ENCODE assay signal across 27 cellular contexts in genomic region chr7:9102846-9103245, GRCh38.
"Had no signal": no experiment of that assay in that cellular context is flagged by ENCODE, and none has a peak within 500 bp of the region (broad histone marks: within the 10 kb centered on the region; RNA-seq: fewer than 3 reads in every experiment).

No MANE protein-coding gene starts in this region.

- DNase-seq: activated B cell treated with CpG ODN at 0.5 μM for 24 hours; activated CD4-positive, alpha-beta T cell treated with anti-CD3 and anti-CD28 coated beads for 48 hours; activated CD4-positive, alpha-beta T cell treated with anti-CD3 and anti-CD28 coated beads, Interleukin-2, amount 50 U/mL, for 1 hour; activated CD4-positive, alpha-beta T cell treated with anti-CD3 and anti-CD28 coated beads, Interleukin-2, amount 50 U/mL, for 48 hours; activated CD8-positive, alpha-beta memory T cell treated with anti-CD3 and anti-CD28 coated beads, Interleukin-2, amount 10 ng/mL, durations not matched to agents 7 days and 5 days; activated CD8-positive, alpha-beta memory T cell treated with anti-CD3 and anti-CD28 coated beads, Interleukin-2, amount 50 U/mL, for 4 hours; activated CD8-positive, alpha-beta T cell treated with anti-CD3 and anti-CD28 coated beads for 36 hours; activated effector memory CD4-positive, alpha-beta T cell treated with anti-CD3 and anti-CD28 coated beads, Interleukin-2, amount 50 U/mL, for 16 hours; activated naive CD4-positive, alpha-beta T cell treated with anti-CD3 and anti-CD28 coated beads, Interleukin-2, amount 10 ng/mL, durations not matched to agents 7 days and 5 days; activated naive CD8-positive, alpha-beta T cell treated with anti-CD3 and anti-CD28 coated beads, Interleukin-2, amount 10 ng/mL, durations not matched to agents 7 days and 5 days; activated T-cell treated with anti-CD3 and anti-CD28 coated beads, Interleukin-2, amount 50 U/mL, for 1 hour; activated T-cell treated with anti-CD3 and anti-CD28 coated beads, Interleukin-2, amount 50 U/mL, for 48 hours; dorsolateral prefrontal cortex; effector memory CD4-positive, alpha-beta T cell; endodermal cell; foreskin fibroblast; head of caudate nucleus; T-helper 17 cell; T1000; WERI-Rb-1 had no signal

- H3K4me3 ChIP-seq: ascending aorta, breast epithelium, cardiac muscle cell, coronary artery, dorsolateral prefrontal cortex had no signal

- H3K27ac ChIP-seq: ascending aorta, breast epithelium, cardiac muscle cell, coronary artery, dorsolateral prefrontal cortex, WERI-Rb-1 had no signal

- ATAC-seq: activated CD4-positive, CD25-positive, alpha-beta regulatory T cell treated with anti-CD3 and anti-CD28 coated beads, Interleukin-2, amount 50 U/mL, for 24 hours; activated CD8-positive, alpha-beta memory T cell treated with anti-CD3 and anti-CD28 coated beads, Interleukin-2, amount 10 ng/mL, durations not matched to agents 7 days and 5 days; activated CD8-positive, alpha-beta T cell treated with anti-CD3 and anti-CD28 coated beads for 36 hours; activated naive CD4-positive, alpha-beta T cell treated with anti-CD3 and anti-CD28 coated beads, Interleukin-2, amount 50 U/mL, for 72 hours; esophagus mucosa; T-helper 17 cell had no signal

- H3K36me3 ChIP-seq: ascending aorta, breast epithelium, cardiac muscle cell, WERI-Rb-1 had no signal

- H3K9me3 ChIP-seq: ascending aorta had no signal

- H3K4me1 ChIP-seq: ascending aorta, breast epithelium had no signal

- H3K27me3 ChIP-seq: ascending aorta, breast epithelium, cardiac muscle cell, dorsolateral prefrontal cortex had no signal
